In the genomic region with DNA sequence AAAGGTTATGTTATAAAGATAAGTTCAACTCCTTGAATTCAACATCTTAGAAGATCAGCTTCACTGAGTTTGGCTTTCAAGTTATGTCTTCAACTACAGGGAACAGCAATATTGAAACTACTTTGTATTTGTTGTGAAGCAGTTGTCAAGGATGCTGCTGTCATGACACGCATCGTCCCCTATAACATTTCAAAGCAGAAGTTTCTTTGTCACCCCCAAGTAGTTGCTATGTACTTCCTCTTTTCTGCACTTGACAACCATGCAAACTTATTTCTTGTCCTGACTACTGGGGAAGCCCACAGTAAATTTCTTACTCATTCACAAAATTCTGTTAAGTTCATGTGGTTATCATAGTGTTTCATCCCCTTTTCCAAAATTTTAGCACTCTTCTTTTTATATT, we compare ENCODE assay signal across 8 cellular contexts. TPM values are rescaled to one million over a fixed set of nuclear protein-coding genes. Genes with fewer than 3 reads are reported as not detected.
A peak's percentile ranks its signal among the peaks of the same experiment; 100 is the strongest.
DNase-seq lines count a peak whose midpoint lies in the region; ATAC-seq and TF ChIP-seq lines count a peak whose summit lies in the region.

No MANE protein-coding gene starts in this region.

- no peak for TF ChIP-seq RAD21 in IMR-90 (IDR thresholded peaks at IDR 0.05; ENCODE audit: low read length)

- no peaks in the 10 kb centered on the region for H3K79me2 ChIP-seq in PC-9 (ENCODE audit: low read depth)

- no peak for TF ChIP-seq CTCF in IMR-90 (conservative IDR thresholded peaks at IDR 0.05; ENCODE audit: low read depth, low read length)
- TF ChIP-seq CTCF in PC-9 (conservative IDR thresholded peaks at IDR 0.05): no peak

- H2BK120ac ChIP-seq in IMR-90 (ENCODE audit: low read depth, low read length) (no peak overlapping the region), neuronal stem cell (ENCODE audit: low read depth, low read length) (no peak overlapping the region)

- CTCF ChIA-PET in IMR-90 (lab: Yijun Ruan, JAX): interaction anchor here (0.9 kb wide), 1 partner anchor 125 kb away, joined by 3 read pairs; no protein-coding TSS in a partner anchor
- CTCF ChIA-PET in PC-9 (lab: Charles Lee): no interaction called here

- no peak for TF ChIP-seq POLR2A in IMR-90 (IDR thresholded peaks at IDR 0.05; ENCODE audit: low read depth, low read length)

- H2BK5ac ChIP-seq in IMR-90 (ENCODE audit: low read depth, low read length, poor library complexity, severe bottlenecking): no peak overlapping the region
- no peak overlapping the region for H2BK5ac ChIP-seq in neuronal stem cell (ENCODE audit: low read length)

- H3K14ac ChIP-seq in IMR-90 (replicated peaks; ENCODE audit: low read depth, low read length): no peak overlapping the region
- no peak overlapping the region for H3K14ac ChIP-seq in neuronal stem cell (ENCODE audit: low read length)

- H2BK15ac ChIP-seq in IMR-90 (ENCODE audit: low read depth, low read length) (no peak overlapping the region), neuronal stem cell (ENCODE audit: low read length) (no peak overlapping the region)

- H3K4me3 ChIP-seq in IMR-90 (ENCODE audit: insufficient read depth, low read depth, low read length) (no peak overlapping the region), PC-9 (no peak overlapping the region), neuronal stem cell (ENCODE audit: low read length in 2 of 2) (no peak overlapping the region), aorta (ENCODE audit: low read length in 2 of 2) (no peak overlapping the region)

- H3K23ac ChIP-seq in IMR-90 (ENCODE audit: low read depth, low read length) (no peak overlapping the region), neuronal stem cell (ENCODE audit: low read depth, low read length, poor library complexity) (no peak overlapping the region)

- H2AFZ ChIP-seq in IMR-90 (replicated peaks; ENCODE audit: low read length, poor library complexity) (no peak overlapping the region), PC-9 (no peak overlapping the region), neuronal stem cell (ENCODE audit: low read length) (no peak overlapping the region)

- DNase-seq in IMR-90 (peak; percentile 24), renal cortical epithelial cell (ENCODE audit: low read depth) (peak; percentile 33), PC-9 (no peak), neuronal stem cell (ENCODE audit: low spot score) (no peak), aorta (no peak)
- peak; percentile 24 for DNase-seq in activated CD8-positive, alpha-beta memory T cell treated with anti-CD3 and anti-CD28 coated beads, Interleukin-2, amount 50 U/mL, for 4 hours

- no peak overlapping the region for H2AK5ac ChIP-seq in IMR-90 (ENCODE audit: low read depth, low read length)
- H2AK5ac ChIP-seq in neuronal stem cell (ENCODE audit: low read depth, low read length): no peak overlapping the region

- no CpG with 5 or more reads among the region's 2 CpGs for WGBS in IMR-90 (ENCODE audit: extremely low coverage in 2 of 2, insufficient read length in 1 of 2), 2 experiments
- WGBS in neuronal stem cell (ENCODE audit: extremely low coverage in 2 of 2, insufficient read length in 2 of 2, insufficient replicate concordance in 1 of 2), 2 donors: no CpG with 5 or more reads among the region's 2 CpGs
- WGBS in aorta, 2 donors: 86 to 90% methylated on average over 2 of the region's 2 CpGs

- POLR2A ChIA-PET in IMR-90 (lab: Charles Lee; ENCODE audit: unreplicated experiment): interaction anchor here (0.7 kb wide), 1 partner anchor 314 kb away, joined by 4 read pairs; no protein-coding TSS in a partner anchor
- POLR2A ChIA-PET in PC-9 (lab: Charles Lee; ENCODE audit: unreplicated experiment): no interaction called here

- H3K79me1 ChIP-seq in IMR-90 (ENCODE audit: low read depth in 1 of 2, low read length in 2 of 2) (peaks cover 36 to 49% of the 10 kb centered on the region in 2 experiments), neuronal stem cell (ENCODE audit: low read depth, low read length) (no peaks in the 10 kb centered on the region)

- no peaks in the 10 kb centered on the region for H4K20me1 ChIP-seq in IMR-90 (ENCODE audit: insufficient read depth, low read length)
- no peaks in the 10 kb centered on the region for H4K20me1 ChIP-seq in PC-9 (ENCODE audit: insufficient read depth)

- peaks cover 10% of the 10 kb centered on the region; the same call in 1 of the 2 replicates for H3K9me1 ChIP-seq in IMR-90 (ENCODE audit: insufficient read depth, low read length)

- H3K4me1 ChIP-seq in IMR-90 (ENCODE audit: control insufficient read depth, insufficient read depth, low read length): no peaks in the 10 kb centered on the region
- H3K4me1 ChIP-seq in PC-9 (replicated peaks; ENCODE audit: insufficient read depth): no peaks in the 10 kb centered on the region
- no peaks in the 10 kb centered on the region for H3K4me1 ChIP-seq in neuronal stem cell (ENCODE audit: control insufficient read depth in 2 of 2, insufficient read depth in 1 of 2, low read depth in 1 of 2, low read length in 2 of 2)
- H3K4me1 ChIP-seq in aorta (ENCODE audit: control insufficient read depth in 1 of 2, insufficient read depth in 2 of 2, low read length in 2 of 2): no peaks in the 10 kb centered on the region

- no peaks in the 10 kb centered on the region for H3F3A ChIP-seq in PC-9 (ENCODE audit: insufficient read depth, low read depth)

- H2BK20ac ChIP-seq in IMR-90 (ENCODE audit: low read depth, low read length): no peak overlapping the region

- H4K5ac ChIP-seq in IMR-90 (ENCODE audit: low read depth, low read length): peak overlapping the region; percentile 23; the same call in 1 of the 2 replicates

- H2AK9ac ChIP-seq in IMR-90 (replicated peaks; ENCODE audit: low read depth, low read length, poor library complexity): no peak overlapping the region

- BruUV-seq in IMR-90 (replicated peaks; lab: Mats Ljungman, UMichigan) (no TSS peak), PC-9 (replicated peaks; lab: Mats Ljungman, UMichigan) (no TSS peak)

- H3K4ac ChIP-seq in IMR-90 (ENCODE audit: low read depth, low read length) (no peak overlapping the region), neuronal stem cell (ENCODE audit: low read length) (no peak overlapping the region)

- H4K91ac ChIP-seq in IMR-90 (ENCODE audit: insufficient read depth, low read depth, low read length): no peak overlapping the region
- no peak overlapping the region for H4K91ac ChIP-seq in neuronal stem cell (ENCODE audit: low read depth, low read length, poor library complexity)

- no peak overlapping the region for H2BK12ac ChIP-seq in neuronal stem cell (ENCODE audit: low read length)

- H3K9me3 ChIP-seq in IMR-90 (ENCODE audit: control insufficient read depth, insufficient read depth, low read length) (no peaks in the 10 kb centered on the region), PC-9 (ENCODE audit: insufficient read depth, low read depth) (no peaks in the 10 kb centered on the region), neuronal stem cell (replicated peaks in 1 of 2; ENCODE audit: control insufficient read depth in 2 of 2, insufficient read depth in 1 of 2, low read depth in 1 of 2, low read length in 2 of 2) (no peaks in the 10 kb centered on the region), aorta (ENCODE audit: control insufficient read depth, low read length) (no peaks in the 10 kb centered on the region)

- ATAC-seq in GM18502 (IDR thresholded peaks at IDR 0.05; ENCODE audit: poor library complexity, unreplicated experiment): peak; percentile 99
- peak; percentile 99 for ATAC-seq in GM21515 (IDR thresholded peaks at IDR 0.05; ENCODE audit: unreplicated experiment)
- ATAC-seq in IMR-90 (ENCODE audit: low read depth): no peak
- no peak for ATAC-seq in aorta (ENCODE audit: low FRiP score)

- dilution Hi-C loops in IMR-90 (cut with HindIII; ENCODE audit: low sequenced_read_pairs, unreplicated experiment): no loop called here

- in situ Hi-C loops in IMR-90 (cut with MboI; ENCODE audit: low sequenced_read_pairs): no loop called here

- H3K27me3 ChIP-seq in IMR-90 (ENCODE audit: control insufficient read depth, insufficient read depth, low read length) (no peaks in the 10 kb centered on the region), PC-9 (ENCODE audit: insufficient read depth, low read depth) (no peaks in the 10 kb centered on the region), neuronal stem cell (ENCODE audit: control insufficient read depth in 3 of 3, insufficient read depth in 3 of 3, low read depth in 1 of 3, low read length in 3 of 3) (no peaks in the 10 kb centered on the region), aorta (ENCODE audit: control insufficient read depth in 1 of 2, insufficient read depth in 2 of 2, low read length in 1 of 2) (no peaks in the 10 kb centered on the region)

- H3K56ac ChIP-seq in IMR-90 (ENCODE audit: extremely low read depth, insufficient read depth, low read length): no peak overlapping the region

- intact Hi-C loops in IMR-90 (cut with micrococcal nuclease): no loop called here
- intact Hi-C loops in PC-9 (cut with micrococcal nuclease; ENCODE audit: unreplicated experiment): no loop called here
- intact Hi-C loops in aorta (cut with DNase I): no loop called here

- H3K9ac ChIP-seq in IMR-90 (ENCODE audit: low read depth, low read length) (no peak overlapping the region), neuronal stem cell (ENCODE audit: low read depth, low read length, poor library complexity) (no peak overlapping the region)

- H3K18ac ChIP-seq in IMR-90 (ENCODE audit: low read depth, low read length): no peak overlapping the region
- H3K18ac ChIP-seq in neuronal stem cell (ENCODE audit: low read length): no peak overlapping the region

- no peak overlapping the region; the same call in 1 of the 2 replicates for H3K4me2 ChIP-seq in IMR-90 (ENCODE audit: low read depth, low read length)
- no peak overlapping the region for H3K4me2 ChIP-seq in PC-9
- H3K4me2 ChIP-seq in neuronal stem cell (ENCODE audit: insufficient read depth, low read length, poor library complexity, severe bottlenecking): no peak overlapping the region

- peaks cover 19% of the 10 kb centered on the region for H3K36me3 ChIP-seq in IMR-90 (ENCODE audit: control insufficient read depth, insufficient read depth, low read length)
- H3K36me3 ChIP-seq in PC-9 (ENCODE audit: low read depth): no peaks in the 10 kb centered on the region
- H3K36me3 ChIP-seq in neuronal stem cell (replicated peaks in 1 of 2; ENCODE audit: control insufficient read depth in 2 of 2, insufficient read depth in 2 of 2, low read length in 2 of 2): peaks cover 2 to 61% of the 10 kb centered on the region in 2 donors
- peaks cover 0 to 2% of the 10 kb centered on the region in 2 donors for H3K36me3 ChIP-seq in aorta (ENCODE audit: control insufficient read depth in 1 of 2, insufficient read depth in 2 of 2, low read length in 1 of 2)

- no peaks in the 10 kb centered on the region for H3K9me2 ChIP-seq in PC-9 (ENCODE audit: insufficient read depth)

- H4K8ac ChIP-seq in IMR-90 (ENCODE audit: low read depth in 2 of 2, low read length in 2 of 2): no peak overlapping the region
- no peak overlapping the region for H4K8ac ChIP-seq in neuronal stem cell (ENCODE audit: low read depth, low read length)

- H3K27ac ChIP-seq in IMR-90 (ENCODE audit: insufficient read depth, low read length): no peak overlapping the region
- H3K27ac ChIP-seq in PC-9: no peak overlapping the region
- H3K27ac ChIP-seq in neuronal stem cell (replicated peaks; ENCODE audit: low read length): no peak overlapping the region
- H3K27ac ChIP-seq in aorta (ENCODE audit: low read depth in 1 of 2, low read length in 2 of 2): no peak overlapping the region

RNA-seq across cellular contexts. Expression of a gene that starts 14.3 kb away (rescaled TPM):
- total RNA-seq in IMR-90 (2012; rRNA removed) (88.5 and 115 TPM in 2 replicates), renal cortical epithelial cell (15.1 and 32.2 TPM in 2 replicates), PC-9 (2021) (2.0 and 3.0 TPM in 2 replicates), aorta (10 to 100 TPM; 82.6 to 88.0 TPM)
- polyA plus RNA-seq in IMR-90 (2012; rRNA removed) (36.5 and 46.8 TPM in 2 replicates), aorta (10 to 100 TPM; 16.0 to 18.8 TPM)
- polyA plus RNA-seq in IMR-90 (2012; cell fraction: cytosol; rRNA removed): 7.4 and 14.9 TPM in 2 replicates
- 3.8 and 22.8 TPM in 2 replicates for polyA plus RNA-seq in IMR-90 (2012; cell fraction: nucleus; rRNA removed; ENCODE audit: low replicate concordance)
- 14.5 TPM for polyA plus RNA-seq in neuronal stem cell (2013, experiment 1 of 2)
- 15.2 TPM for polyA plus RNA-seq in neuronal stem cell (2013, experiment 2 of 2)

Comparison
In these comparisons a context has a peak if more than half of its experiments do, and no peak if none do; other contexts are left out.
1. ATAC-seq: peak in GM18502 (single experiment) and GM21515 (single experiment); none in IMR-90 (single experiment) and aorta (single experiment).
2. DNase-seq: peak in IMR-90 (single experiment), activated CD8-positive, alpha-beta memory T cell treated with anti-CD3 and anti-CD28 coated beads, Interleukin-2, amount 50 U/mL, for 4 hours (single experiment) and renal cortical epithelial cell (single experiment); none in PC-9 (0 of 2), neuronal stem cell (single experiment) and aorta (0 of 2).